Comparison of ENCODE assay signal across 8 cellular contexts in genomic region chr16:70736454-70737376, GRCh38. TPM values are rescaled to one million over a fixed set of nuclear protein-coding genes. Genes with fewer than 3 reads are reported as not detected.
DNase-seq lines count a peak whose midpoint lies in the region; ATAC-seq and TF ChIP-seq lines count a peak whose summit lies in the region.

No MANE protein-coding gene starts in this region.

- H3K36me3 ChIP-seq in lower lobe of right lung (peaks cover 13% of the 10 kb centered on the region), thoracic aorta (no peaks in the 10 kb centered on the region)

- intact Hi-C loops in activated naive CD4-positive, alpha-beta T cell treated with anti-CD3 and anti-CD28 coated beads for 36 hours (cut with micrococcal nuclease) = loop anchor here (1.0 to 10.0 kb wide), 9 partner anchors 10 to 1358 kb away; partner anchors contain the start of genes COG4, DDX19A, DHX38 and SF3B3
- intact Hi-C loops in lower lobe of right lung (cut with DNase I) = no loop called here

- H3K9me3 Mint-ChIP-seq in activated naive CD4-positive, alpha-beta T cell treated with anti-CD3 and anti-CD28 coated beads for 36 hours = no peaks in the 10 kb centered on the region
- no peaks in the 10 kb centered on the region for H3K9me3 Mint-ChIP-seq in activated naive CD8-positive, alpha-beta T cell treated with anti-CD3 and anti-CD28 coated beads for 36 hours
- H3K9me3 Mint-ChIP-seq in endothelial cell (ENCODE audit: unreplicated experiment) = no peaks in the 10 kb centered on the region

- H3K27ac Mint-ChIP-seq in activated naive CD4-positive, alpha-beta T cell treated with anti-CD3 and anti-CD28 coated beads for 36 hours = peak overlapping the region; percentile 93
- peak overlapping the region; percentile 99 for H3K27ac Mint-ChIP-seq in activated naive CD8-positive, alpha-beta T cell treated with anti-CD3 and anti-CD28 coated beads for 36 hours
- H3K27ac Mint-ChIP-seq in endothelial cell (ENCODE audit: unreplicated experiment) = no peak overlapping the region

- CTCF ChIA-PET in activated naive CD4-positive, alpha-beta T cell treated with anti-CD3 and anti-CD28 coated beads for 36 hours (lab: Charles Lee) = interaction anchor here (0.6 kb wide), 2 partner anchors 35 to 1913 kb away, joined by 3 read pairs; no protein-coding TSS in a partner anchor

- no peak overlapping the region for H3K4me3 ChIP-seq in lower lobe of right lung
- H3K4me3 ChIP-seq in thoracic aorta = no peak overlapping the region

- H3K27me3 ChIP-seq in lower lobe of right lung (ENCODE audit: low read depth) = no peaks in the 10 kb centered on the region
- H3K27me3 ChIP-seq in thoracic aorta (replicated peaks; ENCODE audit: insufficient read depth) = no peaks in the 10 kb centered on the region

- H3K4me3 Mint-ChIP-seq in activated naive CD4-positive, alpha-beta T cell treated with anti-CD3 and anti-CD28 coated beads for 36 hours = peak overlapping the region; percentile 55
- H3K4me3 Mint-ChIP-seq in activated naive CD8-positive, alpha-beta T cell treated with anti-CD3 and anti-CD28 coated beads for 36 hours = peak overlapping the region; percentile 75
- no peak overlapping the region for H3K4me3 Mint-ChIP-seq in endothelial cell (ENCODE audit: unreplicated experiment)

- TF ChIP-seq CTCF in lower lobe of right lung (IDR thresholded peaks at IDR 0.05) = no peak
- TF ChIP-seq CTCF in thoracic aorta (IDR thresholded peaks at IDR 0.05) = no peak
- no peak for TF ChIP-seq CTCF in endothelial cell (IDR thresholded peaks at IDR 0.05; ENCODE audit: unreplicated experiment)

- H3K27me3 Mint-ChIP-seq in activated naive CD4-positive, alpha-beta T cell treated with anti-CD3 and anti-CD28 coated beads for 36 hours (ENCODE audit: low read depth) = no peaks in the 10 kb centered on the region
- H3K27me3 Mint-ChIP-seq in activated naive CD8-positive, alpha-beta T cell treated with anti-CD3 and anti-CD28 coated beads for 36 hours = no peaks in the 10 kb centered on the region
- H3K27me3 Mint-ChIP-seq in endothelial cell (ENCODE audit: unreplicated experiment) = peaks cover 13% of the 10 kb centered on the region

- H3K4me1 ChIP-seq in lower lobe of right lung (peaks cover 66% of the 10 kb centered on the region), thoracic aorta (ENCODE audit: control insufficient read depth in 1 of 2, low read depth in 2 of 2) (peaks cover 20 to 50% of the 10 kb centered on the region in 2 donors)

- H3K27ac ChIP-seq in lower lobe of right lung (peak overlapping the region; percentile 80), thoracic aorta (peak overlapping the region; percentile 82 to 86)

- peak; percentile 51 for DNase-seq in activated naive CD4-positive, alpha-beta T cell treated with anti-CD3 and anti-CD28 coated beads for 36 hours
- no peak for DNase-seq in activated naive CD4-positive, alpha-beta T cell treated with Interleukin-2 at 50 U/mL for 16 hours
- peak; percentile 64 for DNase-seq in activated naive CD8-positive, alpha-beta T cell treated with anti-CD3 and anti-CD28 coated beads for 36 hours
- no peak for DNase-seq in lower lobe of right lung
- DNase-seq in thoracic aorta (ENCODE audit: low spot score) = no peak
- no peak for DNase-seq in NOMO-1 treated with dmso at 0.1 percent for 144 hours (lab: John Stamatoyannopoulos, UW; ENCODE audit: unreplicated experiment)
- no peak for DNase-seq in endothelial cell (ENCODE audit: low spot score)

- peaks cover 6% of the 10 kb centered on the region for H3K36me3 Mint-ChIP-seq in activated naive CD4-positive, alpha-beta T cell treated with anti-CD3 and anti-CD28 coated beads for 36 hours (ENCODE audit: low read depth)
- peaks cover 22% of the 10 kb centered on the region for H3K36me3 Mint-ChIP-seq in activated naive CD8-positive, alpha-beta T cell treated with anti-CD3 and anti-CD28 coated beads for 36 hours
- H3K36me3 Mint-ChIP-seq in endothelial cell (ENCODE audit: low read depth, unreplicated experiment) = peaks cover 16% of the 10 kb centered on the region

- ATAC-seq in lower lobe of right lung (no peak), thoracic aorta (ENCODE audit: insufficient number of reproducible peaks, low FRiP score, low read depth) (no peak), HG02885 (IDR thresholded peaks at IDR 0.05; ENCODE audit: poor library complexity, unreplicated experiment) (no peak)

- H3K4me1 Mint-ChIP-seq in activated naive CD4-positive, alpha-beta T cell treated with anti-CD3 and anti-CD28 coated beads for 36 hours (ENCODE audit: low read depth) = peaks cover 64% of the 10 kb centered on the region
- H3K4me1 Mint-ChIP-seq in activated naive CD8-positive, alpha-beta T cell treated with anti-CD3 and anti-CD28 coated beads for 36 hours = peaks cover 68% of the 10 kb centered on the region
- peaks cover 36% of the 10 kb centered on the region for H3K4me1 Mint-ChIP-seq in endothelial cell (ENCODE audit: unreplicated experiment)

- H3K9me3 ChIP-seq in lower lobe of right lung = no peaks in the 10 kb centered on the region
- H3K9me3 ChIP-seq in thoracic aorta = no peaks in the 10 kb centered on the region

RNA-seq across cellular contexts. Expression of gene MTSS2, which starts 50.9 kb away (rescaled TPM):
- 1 to 10 TPM; 2.0 TPM for total RNA-seq in activated naive CD4-positive, alpha-beta T cell treated with anti-CD3 and anti-CD28 coated beads for 36 hours
- total RNA-seq in activated naive CD8-positive, alpha-beta T cell treated with anti-CD3 and anti-CD28 coated beads for 36 hours = 1 to 10 TPM; 6.9 to 9.2 TPM
- total RNA-seq in lower lobe of right lung (60.8 TPM), thoracic aorta (10 to 100 TPM; 57.3 to 58.5 TPM), endothelial cell (ENCODE audit: unreplicated experiment) (82.6 TPM)

Comparison
In these comparisons a context has a peak if more than half of its experiments do, and no peak if none do; other contexts are left out.
1. DNase-seq: peak in activated naive CD4-positive, alpha-beta T cell treated with anti-CD3 and anti-CD28 coated beads for 36 hours (single experiment) and activated naive CD8-positive, alpha-beta T cell treated with anti-CD3 and anti-CD28 coated beads for 36 hours (single experiment); none in activated naive CD4-positive, alpha-beta T cell treated with Interleukin-2 at 50 U/mL for 16 hours (single experiment), lower lobe of right lung (single experiment), thoracic aorta (single experiment), NOMO-1 treated with dmso at 0.1 percent for 144 hours (single experiment) and endothelial cell (single experiment).